1 cellular context compared by ENCODE assay signal in genomic region chr17:81821603-81822311, GRCh38.
TF ChIP-seq lines count a peak whose summit lies in the region.

No MANE protein-coding gene starts in this region.

TF ChIP-seq in HepG2, 621 proteins besides CTCF, POLR2A, EP300 and RAD21 (continued from another document and continues in another):
- TF ChIP-seq ZBTB10 (CRISPR knock-in tag; IDR thresholded peaks at IDR 0.05; ENCODE audit: borderline replicate concordance): no peak
- peak; percentile 58; the same call in 1 of the 2 replicates for TF ChIP-seq MEF2D (CRISPR knock-in tag; IDR thresholded peaks at IDR 0.05)
- TF ChIP-seq RORA (CRISPR knock-in tag; IDR thresholded peaks at IDR 0.05): no peak
- peak; percentile 91 for TF ChIP-seq ZSCAN25 (CRISPR knock-in tag; IDR thresholded peaks at IDR 0.05)
- no peak for TF ChIP-seq LRRFIP1 (CRISPR knock-in tag; conservative IDR thresholded peaks at IDR 0.05)
- TF ChIP-seq MBNL3 (CRISPR knock-in tag; conservative IDR thresholded peaks at IDR 0.05): no peak
- TF ChIP-seq, protein P1, sequence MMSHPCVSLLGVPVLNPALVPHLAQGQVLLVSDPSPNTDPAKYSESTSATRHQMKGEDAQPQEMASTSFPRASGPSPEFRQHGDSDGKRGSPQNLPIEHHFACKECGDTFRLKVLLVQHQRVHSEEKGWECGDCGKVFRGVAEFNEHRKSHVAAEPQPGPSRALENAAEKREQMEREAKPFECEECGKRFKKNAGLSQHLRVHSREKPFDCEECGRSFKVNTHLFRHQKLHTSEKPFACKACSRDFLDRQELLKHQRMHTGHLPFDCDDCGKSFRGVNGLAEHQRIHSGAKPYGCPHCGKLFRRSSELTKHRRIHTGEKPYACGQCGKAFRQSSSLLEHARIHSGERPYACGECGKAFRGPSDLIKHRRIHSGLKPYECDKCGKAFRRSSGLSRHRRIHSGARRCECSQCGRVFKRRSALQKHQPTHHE (CRISPR knock-in tag; IDR thresholded peaks at IDR 0.05; ENCODE audit: borderline replicate concordance): no peak
- no peak; the same call in 1 of the 2 replicates for TF ChIP-seq PHF20 (CRISPR knock-in tag; IDR thresholded peaks at IDR 0.05)
- no peak for TF ChIP-seq ZNF407 (CRISPR knock-in tag; IDR thresholded peaks at IDR 0.05; ENCODE audit: not compliant biosample characterization)
- TF ChIP-seq, protein P2, sequence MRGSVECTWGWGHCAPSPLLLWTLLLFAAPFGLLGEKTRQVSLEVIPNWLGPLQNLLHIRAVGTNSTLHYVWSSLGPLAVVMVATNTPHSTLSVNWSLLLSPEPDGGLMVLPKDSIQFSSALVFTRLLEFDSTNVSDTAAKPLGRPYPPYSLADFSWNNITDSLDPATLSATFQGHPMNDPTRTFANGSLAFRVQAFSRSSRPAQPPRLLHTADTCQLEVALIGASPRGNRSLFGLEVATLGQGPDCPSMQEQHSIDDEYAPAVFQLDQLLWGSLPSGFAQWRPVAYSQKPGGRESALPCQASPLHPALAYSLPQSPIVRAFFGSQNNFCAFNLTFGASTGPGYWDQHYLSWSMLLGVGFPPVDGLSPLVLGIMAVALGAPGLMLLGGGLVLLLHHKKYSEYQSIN (CRISPR knock-in tag; IDR thresholded peaks at IDR 0.05; ENCODE audit: borderline replicate concordance): no peak
- TF ChIP-seq PHF21A (CRISPR knock-in tag; IDR thresholded peaks at IDR 0.05): peak; percentile 53; the same call in 1 of the 2 replicates
- TF ChIP-seq PBX2 (CRISPR knock-in tag; IDR thresholded peaks at IDR 0.05): no peak
- TF ChIP-seq ETV5 (CRISPR knock-in tag; IDR thresholded peaks at IDR 0.05; ENCODE audit: borderline replicate concordance): no peak
- TF ChIP-seq ZNF3 (CRISPR knock-in tag; IDR thresholded peaks at IDR 0.05): 0 out of 2 replicates have a peak, but pooled peaks have one; percentile 26
- TF ChIP-seq ZFP36L1 (CRISPR knock-in tag; IDR thresholded peaks at IDR 0.05): no peak
- peak; percentile 59 for TF ChIP-seq SOX5 (CRISPR knock-in tag; IDR thresholded peaks at IDR 0.05; ENCODE audit: borderline replicate concordance)
- TF ChIP-seq ZC3H4 (CRISPR knock-in tag; IDR thresholded peaks at IDR 0.05; ENCODE audit: borderline replicate concordance): no peak
- TF ChIP-seq, protein P3, sequence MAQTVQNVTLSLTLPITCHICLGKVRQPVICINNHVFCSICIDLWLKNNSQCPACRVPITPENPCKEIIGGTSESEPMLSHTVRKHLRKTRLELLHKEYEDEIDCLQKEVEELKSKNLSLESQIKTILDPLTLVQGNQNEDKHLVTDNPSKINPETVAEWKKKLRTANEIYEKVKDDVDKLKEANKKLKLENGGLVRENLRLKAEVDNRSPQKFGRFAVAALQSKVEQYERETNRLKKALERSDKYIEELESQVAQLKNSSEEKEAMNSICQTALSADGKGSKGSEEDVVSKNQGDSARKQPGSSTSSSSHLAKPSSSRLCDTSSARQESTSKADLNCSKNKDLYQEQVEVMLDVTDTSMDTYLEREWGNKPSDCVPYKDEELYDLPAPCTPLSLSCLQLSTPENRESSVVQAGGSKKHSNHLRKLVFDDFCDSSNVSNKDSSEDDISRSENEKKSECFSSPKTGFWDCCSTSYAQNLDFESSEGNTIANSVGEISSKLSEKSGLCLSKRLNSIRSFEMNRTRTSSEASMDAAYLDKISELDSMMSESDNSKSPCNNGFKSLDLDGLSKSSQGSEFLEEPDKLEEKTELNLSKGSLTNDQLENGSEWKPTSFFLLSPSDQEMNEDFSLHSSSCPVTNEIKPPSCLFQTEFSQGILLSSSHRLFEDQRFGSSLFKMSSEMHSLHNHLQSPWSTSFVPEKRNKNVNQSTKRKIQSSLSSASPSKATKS (CRISPR knock-in tag; IDR thresholded peaks at IDR 0.05): no peak
- peak; percentile 74 for TF ChIP-seq STAG1 (CRISPR knock-in tag; IDR thresholded peaks at IDR 0.05)
- no peak for TF ChIP-seq CHD4 (IDR thresholded peaks at IDR 0.05; ENCODE audit: borderline replicate concordance, low read length)
- TF ChIP-seq ZNF350 (CRISPR knock-in tag; IDR thresholded peaks at IDR 0.05; ENCODE audit: borderline replicate concordance, low read depth): no peak
- no peak for TF ChIP-seq TMF1 (CRISPR knock-in tag; IDR thresholded peaks at IDR 0.05; ENCODE audit: low read depth)
- no peak for TF ChIP-seq ZSCAN22 (CRISPR knock-in tag; IDR thresholded peaks at IDR 0.05)
- TF ChIP-seq, protein P4, sequence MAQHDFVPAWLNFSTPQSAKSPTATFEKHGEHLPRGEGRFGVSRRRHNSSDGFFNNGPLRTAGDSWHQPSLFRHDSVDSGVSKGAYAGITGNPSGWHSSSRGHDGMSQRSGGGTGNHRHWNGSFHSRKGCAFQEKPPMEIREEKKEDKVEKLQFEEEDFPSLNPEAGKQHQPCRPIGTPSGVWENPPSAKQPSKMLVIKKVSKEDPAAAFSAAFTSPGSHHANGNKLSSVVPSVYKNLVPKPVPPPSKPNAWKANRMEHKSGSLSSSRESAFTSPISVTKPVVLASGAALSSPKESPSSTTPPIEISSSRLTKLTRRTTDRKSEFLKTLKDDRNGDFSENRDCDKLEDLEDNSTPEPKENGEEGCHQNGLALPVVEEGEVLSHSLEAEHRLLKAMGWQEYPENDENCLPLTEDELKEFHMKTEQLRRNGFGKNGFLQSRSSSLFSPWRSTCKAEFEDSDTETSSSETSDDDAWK (CRISPR knock-in tag; IDR thresholded peaks at IDR 0.05): no peak
- TF ChIP-seq GZF1 (CRISPR knock-in tag; IDR thresholded peaks at IDR 0.05): no peak
- TF ChIP-seq PITX1 (CRISPR knock-in tag; IDR thresholded peaks at IDR 0.05): no peak
- no peak for TF ChIP-seq ZNF468 (CRISPR knock-in tag; IDR thresholded peaks at IDR 0.05)
- peak; percentile 71 for TF ChIP-seq ZNF501 (CRISPR knock-in tag; IDR thresholded peaks at IDR 0.05)
- no peak for TF ChIP-seq TBP (CRISPR knock-in tag; IDR thresholded peaks at IDR 0.05)
- TF ChIP-seq SATB2 (CRISPR knock-in tag; IDR thresholded peaks at IDR 0.05): no peak
- TF ChIP-seq CREB1 (IDR thresholded peaks at IDR 0.05): no peak
- TF ChIP-seq CREB1 (CRISPR knock-in tag; IDR thresholded peaks at IDR 0.05): peak; percentile 53; the same call in 1 of the 2 replicates
- peak; percentile 25; the same call in 1 of the 2 replicates for TF ChIP-seq ZNF281 (CRISPR knock-in tag; IDR thresholded peaks at IDR 0.05; ENCODE audit: borderline replicate concordance)
